In genomic region chr17:58084317-58084981, GRCh38 we compare ENCODE assay signal across 8 cellular contexts. TPM values are rescaled to one million over a fixed set of nuclear protein-coding genes. Genes with fewer than 3 reads are reported as not detected.
A peak's percentile ranks its signal among the peaks of the same experiment; 100 is the strongest.
DNase-seq lines count a peak whose midpoint lies in the region; ATAC-seq and TF ChIP-seq lines count a peak whose summit lies in the region.

No MANE protein-coding gene starts in this region.

- TF ChIP-seq CTCF in BJ (IDR thresholded peaks at IDR 0.05; ENCODE audit: insufficient read depth, low read depth, low read length) (0 out of 2 replicates have a peak, but pooled peaks have one; percentile 23), GM23338 (conservative IDR thresholded peaks at IDR 0.05; ENCODE audit: low read depth in 2 of 2) (peak; percentile 55), foreskin keratinocyte (conservative IDR thresholded peaks at IDR 0.05) (peak; percentile 59), osteocyte (IDR thresholded peaks at IDR 0.05) (no peak)

- H3K4me2 ChIP-seq in GM23338: peak overlapping the region; percentile 94

- H3K27ac Mint-ChIP-seq in GM23338: peak overlapping the region; percentile 68; the same call in 1 of the 2 replicates
- peak overlapping the region; percentile 59 for H3K27ac Mint-ChIP-seq in activated T-helper 2 cell treated with anti-CD3 and anti-CD28 coated beads, Interferon-gamma antibody, Interleukin-2, Interleukin-4, amounts not matched to agents 10 μg/mL and 5 μg/mL and 100 μg/mL, durations not matched to agents 14 hours and 24 hours and 36 hours
- peak overlapping the region; percentile 67 for H3K27ac Mint-ChIP-seq in osteocyte (ENCODE audit: unreplicated experiment)

- no peaks in the 10 kb centered on the region for H3K9me2 ChIP-seq in GM23338 (ENCODE audit: insufficient read depth)

- H3K4me3 ChIP-seq in BJ (ENCODE audit: low read depth, low read length): peak overlapping the region; percentile 98
- H3K4me3 ChIP-seq in GM23338: peak overlapping the region; percentile 90

- H3K4me3 Mint-ChIP-seq in GM23338 (peak overlapping the region; percentile 92), osteocyte (ENCODE audit: unreplicated experiment) (peak overlapping the region; percentile 86)
- peak overlapping the region; percentile 85 for H3K4me3 Mint-ChIP-seq in activated T-helper 2 cell treated with anti-CD3 and anti-CD28 coated beads, Interferon-gamma antibody, Interleukin-2, Interleukin-4, amounts not matched to agents 10 μg/mL and 5 μg/mL and 100 μg/mL, durations not matched to agents 14 hours and 24 hours and 36 hours (ENCODE audit: low read depth)

- CTCF ChIA-PET in BJ (lab: Yijun Ruan, JAX): no interaction called here

- peaks cover 32% of the 10 kb centered on the region for H3K4me1 ChIP-seq in GM23338 (ENCODE audit: insufficient read depth)
- peaks cover 13% of the 10 kb centered on the region for H3K4me1 ChIP-seq in foreskin keratinocyte

- intact Hi-C loops in activated T-helper 2 cell treated with anti-CD3 and anti-CD28 coated beads, Interferon-gamma antibody, Interleukin-2, Interleukin-4, amounts not matched to agents 10 μg/mL and 5 μg/mL and 100 μg/mL, durations not matched to agents 14 hours and 24 hours and 36 hours (cut with micrococcal nuclease): loop anchor here (1.0 kb wide), 1 partner anchor 77 kb away; the partner anchor contains the start of gene SRSF1

- H2AFZ ChIP-seq in GM23338: no peak overlapping the region

- H3K36me3 Mint-ChIP-seq in GM23338 (ENCODE audit: low read depth) (peaks cover 50% of the 10 kb centered on the region), osteocyte (ENCODE audit: unreplicated experiment) (peaks cover 14% of the 10 kb centered on the region)
- H3K36me3 Mint-ChIP-seq in activated T-helper 2 cell treated with anti-CD3 and anti-CD28 coated beads, Interferon-gamma antibody, Interleukin-2, Interleukin-4, amounts not matched to agents 10 μg/mL and 5 μg/mL and 100 μg/mL, durations not matched to agents 14 hours and 24 hours and 36 hours (ENCODE audit: low read depth): peaks cover 49% of the 10 kb centered on the region

- H3K79me2 ChIP-seq in GM23338 (replicated peaks; ENCODE audit: insufficient read depth): peaks cover 60% of the 10 kb centered on the region

- POLR2A ChIA-PET in BJ (lab: Charles Lee): no interaction called here

- ATAC-seq in GM23338: peak; percentile 32
- peak; percentile 28 for ATAC-seq in foreskin keratinocyte
- ATAC-seq in GM21619 (IDR thresholded peaks at IDR 0.05; ENCODE audit: unreplicated experiment): no peak

- peaks cover 7% of the 10 kb centered on the region; the same call in 1 of the 2 replicates for H3F3A ChIP-seq in GM23338 (replicated peaks; ENCODE audit: low read depth)

- H3K9me3 Mint-ChIP-seq in GM23338 (no peaks in the 10 kb centered on the region; the same call in 2 of the 3 replicates), osteocyte (ENCODE audit: unreplicated experiment) (no peaks in the 10 kb centered on the region)
- no peaks in the 10 kb centered on the region for H3K9me3 Mint-ChIP-seq in activated T-helper 2 cell treated with anti-CD3 and anti-CD28 coated beads, Interferon-gamma antibody, Interleukin-2, Interleukin-4, amounts not matched to agents 10 μg/mL and 5 μg/mL and 100 μg/mL, durations not matched to agents 14 hours and 24 hours and 36 hours

- no peak overlapping the region for H3K27ac ChIP-seq in GM23338 (ENCODE audit: low read depth)
- H3K27ac ChIP-seq in foreskin keratinocyte: peak overlapping the region; percentile 66

- peaks cover 45% of the 10 kb centered on the region for H4K20me1 ChIP-seq in GM23338 (replicated peaks; ENCODE audit: insufficient read depth)

- no peaks in the 10 kb centered on the region; the same call in none of the 2 replicates for H3K27me3 ChIP-seq in BJ (ENCODE audit: control insufficient read depth, insufficient read depth, low read length)
- no peaks in the 10 kb centered on the region for H3K27me3 ChIP-seq in GM23338 (ENCODE audit: insufficient read depth)
- H3K27me3 ChIP-seq in foreskin keratinocyte: no peaks in the 10 kb centered on the region

- H3K36me3 ChIP-seq in BJ (ENCODE audit: control insufficient read depth, insufficient read depth, low read length) (peaks cover 9% of the 10 kb centered on the region), GM23338 (ENCODE audit: insufficient read depth) (peaks cover 25% of the 10 kb centered on the region)

- DNase-seq in BJ (ENCODE audit: low read depth) (no peak), GM23338 (ENCODE audit: low spot score) (peak; percentile 72), NCI-H774 (lab: John Stamatoyannopoulos, UW) (peak; percentile 12), foreskin keratinocyte (peak; percentile 19 to 47), osteocyte (ENCODE audit: extremely low spot score, unreplicated experiment) (peak; percentile 79), GOT3 (lab: John Stamatoyannopoulos, UW) (no peak)
- peak; percentile 25 for DNase-seq in activated T-helper 2 cell treated with anti-CD3 and anti-CD28 coated beads, Interferon-gamma antibody, Interleukin-2, Interleukin-4, amounts not matched to agents 10 μg/mL and 5 μg/mL and 100 μg/mL, durations not matched to agents 14 hours and 24 hours and 36 hours (ENCODE audit: low spot score)

- H3K4me1 Mint-ChIP-seq in GM23338 (peaks cover 55% of the 10 kb centered on the region), osteocyte (ENCODE audit: unreplicated experiment) (peaks cover 17% of the 10 kb centered on the region)
- H3K4me1 Mint-ChIP-seq in activated T-helper 2 cell treated with anti-CD3 and anti-CD28 coated beads, Interferon-gamma antibody, Interleukin-2, Interleukin-4, amounts not matched to agents 10 μg/mL and 5 μg/mL and 100 μg/mL, durations not matched to agents 14 hours and 24 hours and 36 hours (ENCODE audit: low read depth): peaks cover 25% of the 10 kb centered on the region

- H3K27me3 Mint-ChIP-seq in GM23338 (ENCODE audit: insufficient read depth, low read depth, poor library complexity): peaks cover 13% of the 10 kb centered on the region
- H3K27me3 Mint-ChIP-seq in activated T-helper 2 cell treated with anti-CD3 and anti-CD28 coated beads, Interferon-gamma antibody, Interleukin-2, Interleukin-4, amounts not matched to agents 10 μg/mL and 5 μg/mL and 100 μg/mL, durations not matched to agents 14 hours and 24 hours and 36 hours (ENCODE audit: low read depth): peaks cover 13% of the 10 kb centered on the region
- H3K27me3 Mint-ChIP-seq in osteocyte (ENCODE audit: unreplicated experiment): peaks cover 10% of the 10 kb centered on the region

TF ChIP-seq in GM23338, 12 proteins besides CTCF, POLR2A, EP300 and RAD21:
- peak; percentile 69 for TF ChIP-seq REST (IDR thresholded peaks at IDR 0.05; ENCODE audit: unreplicated experiment)
- no peak for TF ChIP-seq EZH2 (IDR thresholded peaks at IDR 0.05; ENCODE audit: low read depth, unreplicated experiment)

RNA-seq across cellular contexts. Expression of gene DYNLL2, which starts 1.2 kb away (rescaled TPM):
- 13.1 and 16.9 TPM in 2 replicates for polyA plus RNA-seq in BJ (2011; rRNA removed)
- 9.2 and 12.1 TPM in 2 replicates for polyA minus RNA-seq in BJ (2011; rRNA and poly(A)+ RNA removed)
- 29.0 and 30.0 TPM in 2 replicates for total RNA-seq in GM23338 (2014; rRNA removed; shearing (Covaris generic))
- 5.1 and 5.5 TPM in 2 replicates for polyA plus RNA-seq in GM23338 (2016; fragmentation: Nextera tagmentation; extraction: Ambion mirVana)
- total RNA-seq in activated T-helper 2 cell treated with anti-CD3 and anti-CD28 coated beads, Interferon-gamma antibody, Interleukin-2, Interleukin-4, amounts not matched to agents 10 μg/mL and 5 μg/mL and 100 μg/mL, durations not matched to agents 14 hours and 24 hours and 36 hours: 33.3 and 33.6 TPM in 2 replicates
- total RNA-seq in foreskin keratinocyte: 24.3 and 26.4 TPM in 2 replicates
- 21.4 and 23.6 TPM in 2 replicates for polyA plus RNA-seq in foreskin keratinocyte
- total RNA-seq in osteocyte: 18.8 and 20.5 TPM in 2 replicates

Comparison
In these comparisons a context has a peak if more than half of its experiments do, and no peak if none do; other contexts are left out.
1. DNase-seq: peak in GM23338 (single experiment), NCI-H774 (single experiment), activated T-helper 2 cell treated with anti-CD3 and anti-CD28 coated beads, Interferon-gamma antibody, Interleukin-2, Interleukin-4, amounts not matched to agents 10 μg/mL and 5 μg/mL and 100 μg/mL, durations not matched to agents 14 hours and 24 hours and 36 hours (single experiment), foreskin keratinocyte (2 of 2) and osteocyte (single experiment); none in BJ (single experiment) and GOT3 (single experiment).
2. Peak in every context shown above with its lines, with median percentiles within 50 percentile points of each other: H3K27ac Mint-ChIP-seq and H3K4me3 Mint-ChIP-seq.